Comparison of ENCODE assay signal across 13 cellular contexts in the genomic region with DNA sequence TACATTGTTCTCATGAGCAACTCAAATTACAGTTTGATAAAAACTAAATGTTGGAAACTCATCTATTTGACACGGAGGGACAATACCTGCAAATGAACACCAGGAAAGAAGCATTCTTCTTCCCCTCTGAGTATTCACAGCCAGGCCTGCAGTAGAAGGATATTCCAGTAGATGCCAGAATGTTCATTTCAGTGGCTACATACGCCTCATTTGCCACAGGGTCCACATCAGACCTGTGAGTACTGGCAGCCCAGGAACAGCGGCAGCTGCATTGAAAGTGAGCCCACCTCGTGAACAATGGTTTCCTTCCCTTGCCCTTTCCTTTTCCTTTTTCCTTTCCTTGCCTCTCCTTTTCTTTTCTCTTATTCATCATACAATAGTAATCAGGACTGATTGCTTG.
DNase-seq lines count a peak whose midpoint lies in the region; ATAC-seq, FAIRE-seq and TF ChIP-seq lines count a peak whose summit lies in the region.
"Had no signal": no experiment of that assay in that cellular context is flagged by ENCODE, and none has a peak within 500 bp of the region (broad histone marks: within the 10 kb centered on the region; RNA-seq: fewer than 3 reads in every experiment).

No MANE protein-coding gene starts in this region.

- H3K27me3 Mint-ChIP-seq in activated naive CD8-positive, alpha-beta T cell, result no peaks in the 10 kb centered on the region
- no peaks in the 10 kb centered on the region for H3K27me3 Mint-ChIP-seq in activated naive CD8-positive, alpha-beta T cell treated with anti-CD3 and anti-CD28 coated beads for 36 hours

- no peak for DNase-seq in activated naive CD8-positive, alpha-beta T cell treated with anti-CD3 and anti-CD28 coated beads for 36 hours
- DNase-seq in PC-9 (no peak), endothelial cell of umbilical vein (ENCODE audit: low read depth, low spot score) (no peak), RCC 7860 (ENCODE audit: low spot score) (no peak), NCI-H510A (lab: John Stamatoyannopoulos, UW) (no peak)
- DNase-seq: activated CD8-positive, alpha-beta memory T cell treated with anti-CD3 and anti-CD28 coated beads, Interleukin-2, amount 50 U/mL, for 48 hours; colonic mucosa; stimulated activated CD4-positive, alpha-beta T cell treated with anti-CD3 and anti-CD28 coated beads, Interleukin-12 subunit alpha, Interleukin-12 subunit beta, amount 100 ng/mL, for 4 hours; substantia nigra had no signal

- H3K4me3 ChIP-seq in PC-9, result no peak overlapping the region
- H3K4me3 ChIP-seq in endothelial cell of umbilical vein (replicated peaks in 1 of 3; ENCODE audit: insufficient read depth in 1 of 3, low read depth in 1 of 3, low read length in 3 of 3), result no peak overlapping the region
- peak overlapping the region; percentile 52 to 72 (median 59) for H3K4me3 ChIP-seq in subcutaneous abdominal adipose tissue (ENCODE audit: low read depth in 1 of 5, low read length in 5 of 5)
- H3K4me3 ChIP-seq: colonic mucosa had no signal

- ATAC-seq in GM18519 (IDR thresholded peaks at IDR 0.05; ENCODE audit: low FRiP score, unreplicated experiment), result no peak

- H3K9me3 ChIP-seq in PC-9 (ENCODE audit: insufficient read depth, low read depth) (no peaks in the 10 kb centered on the region), endothelial cell of umbilical vein (replicated peaks; ENCODE audit: control insufficient read depth, insufficient read depth, low read length) (no peaks in the 10 kb centered on the region), subcutaneous abdominal adipose tissue (ENCODE audit: control insufficient read depth in 5 of 5, low read length in 5 of 5) (no peaks in the 10 kb centered on the region)
- H3K9me3 ChIP-seq: colonic mucosa, neutrophil had no signal

- TF ChIP-seq POLR2A in endothelial cell of umbilical vein (IDR thresholded peaks at IDR 0.05; ENCODE audit: low read depth, low read length), result no peak

- no peaks in the 10 kb centered on the region for H3F3A ChIP-seq in PC-9 (ENCODE audit: insufficient read depth, low read depth)

- intact Hi-C loops in PC-9 (cut with micrococcal nuclease; ENCODE audit: unreplicated experiment), result no loop called here
- intact Hi-C loops in endothelial cell of umbilical vein (cut with micrococcal nuclease), result no loop called here

- BruUV-seq in PC-9 (replicated peaks; lab: Mats Ljungman, UMichigan), result no TSS peak
- BruUV-seq in endothelial cell of umbilical vein (replicated peaks; lab: Mats Ljungman, UMichigan), result no TSS peak

- H3K27ac ChIP-seq in PC-9 (no peak overlapping the region), endothelial cell of umbilical vein (ENCODE audit: insufficient read depth, low read depth, low read length) (no peak overlapping the region), subcutaneous abdominal adipose tissue (ENCODE audit: low read depth, low read length) (peak overlapping the region; percentile 56)
- H3K27ac ChIP-seq: colonic mucosa, neutrophil had no signal

- 0 out of 2 replicates have a peak overlapping the region, but pooled peaks have one; percentile 66 for H2AFZ ChIP-seq in PC-9
- H2AFZ ChIP-seq in endothelial cell of umbilical vein (ENCODE audit: low read depth, low read length), result peak overlapping the region; percentile 77

- CTCF ChIA-PET in PC-9 (lab: Charles Lee) (interaction anchor here (0.6 kb wide), 1 partner anchor 321 kb away, joined by 6 read pairs; no protein-coding TSS in a partner anchor), endothelial cell of umbilical vein (lab: Charles Lee) (interaction anchor here (1.7 kb wide), 1 partner anchor 22 kb away, joined by 4 read pairs; no protein-coding TSS in a partner anchor)

- H3K79me2 ChIP-seq in PC-9 (ENCODE audit: low read depth) (no peaks in the 10 kb centered on the region), endothelial cell of umbilical vein (ENCODE audit: control insufficient read depth, insufficient read depth, low read length) (no peaks in the 10 kb centered on the region)

- no peaks in the 10 kb centered on the region for H3K9me1 ChIP-seq in endothelial cell of umbilical vein (replicated peaks; ENCODE audit: control insufficient read depth, extremely low read depth, insufficient read depth, low read length)

- peak overlapping the region; percentile 60 for H3K4me3 Mint-ChIP-seq in activated naive CD8-positive, alpha-beta T cell
- no peak overlapping the region for H3K4me3 Mint-ChIP-seq in activated naive CD8-positive, alpha-beta T cell treated with anti-CD3 and anti-CD28 coated beads for 36 hours

- dilution Hi-C loops in endothelial cell of umbilical vein (cut with MboI; ENCODE audit: extremely low pct_ligation_motif_present, low sequenced_read_pairs), result no loop called here

- no peak overlapping the region for H3K4me2 ChIP-seq in PC-9
- H3K4me2 ChIP-seq in endothelial cell of umbilical vein (ENCODE audit: insufficient read depth, low read length), result no peak overlapping the region

- no peaks in the 10 kb centered on the region for H3K9me3 Mint-ChIP-seq in activated naive CD8-positive, alpha-beta T cell (ENCODE audit: low read depth)
- no peaks in the 10 kb centered on the region for H3K9me3 Mint-ChIP-seq in activated naive CD8-positive, alpha-beta T cell treated with anti-CD3 and anti-CD28 coated beads for 36 hours

- H3K36me3 ChIP-seq in PC-9 (ENCODE audit: low read depth) (no peaks in the 10 kb centered on the region), endothelial cell of umbilical vein (ENCODE audit: control insufficient read depth in 2 of 2, extremely low read depth in 1 of 2, insufficient read depth in 2 of 2, low read length in 2 of 2) (no peaks in the 10 kb centered on the region), subcutaneous abdominal adipose tissue (ENCODE audit: control insufficient read depth in 5 of 5, insufficient read depth in 5 of 5, low read length in 5 of 5) (no peaks in the 10 kb centered on the region)
- H3K36me3 ChIP-seq: colonic mucosa, neutrophil had no signal

- FAIRE-seq in endothelial cell of umbilical vein (lab: Jason Lieb, UNC) (peak; percentile 26), RCC 7860 (lab: Jason Lieb, UNC) (no peak)

- H3K27me3 ChIP-seq in PC-9 (ENCODE audit: insufficient read depth, low read depth) (no peaks in the 10 kb centered on the region), endothelial cell of umbilical vein (ENCODE audit: control insufficient read depth in 2 of 2, insufficient read depth in 2 of 2, low read length in 2 of 2) (no peaks in the 10 kb centered on the region), subcutaneous abdominal adipose tissue (ENCODE audit: control insufficient read depth in 5 of 5, insufficient read depth in 4 of 5, low read length in 5 of 5) (no peaks in the 10 kb centered on the region)
- H3K27me3 ChIP-seq: colonic mucosa, neutrophil had no signal

- H3K27ac Mint-ChIP-seq in activated naive CD8-positive, alpha-beta T cell, result no peak overlapping the region
- H3K27ac Mint-ChIP-seq in activated naive CD8-positive, alpha-beta T cell treated with anti-CD3 and anti-CD28 coated beads for 36 hours, result no peak overlapping the region

- POLR2A ChIA-PET in PC-9 (lab: Charles Lee; ENCODE audit: unreplicated experiment), result no interaction called here
- POLR2A ChIA-PET in endothelial cell of umbilical vein (lab: Charles Lee), result no interaction called here

- H3K9me2 ChIP-seq in PC-9 (ENCODE audit: insufficient read depth), result no peaks in the 10 kb centered on the region

- H3K4me1 ChIP-seq in PC-9 (replicated peaks; ENCODE audit: insufficient read depth), result no peaks in the 10 kb centered on the region
- H3K4me1 ChIP-seq in endothelial cell of umbilical vein (ENCODE audit: control insufficient read depth, extremely low read depth, insufficient read depth, low read length), result no peaks in the 10 kb centered on the region
- H3K4me1 ChIP-seq in subcutaneous abdominal adipose tissue (ENCODE audit: control insufficient read depth in 5 of 5, insufficient read depth in 5 of 5, low read length in 5 of 5), result peaks cover 0 to 17% (median 13%) of the 10 kb centered on the region in 5 donors
- H3K4me1 ChIP-seq: colonic mucosa had no signal

- peaks cover 10% of the 10 kb centered on the region for H3K4me1 Mint-ChIP-seq in activated naive CD8-positive, alpha-beta T cell (ENCODE audit: low read depth)
- H3K4me1 Mint-ChIP-seq in activated naive CD8-positive, alpha-beta T cell treated with anti-CD3 and anti-CD28 coated beads for 36 hours, result peaks cover 10% of the 10 kb centered on the region

- H3K9ac ChIP-seq in endothelial cell of umbilical vein (replicated peaks; ENCODE audit: extremely low read depth, insufficient read depth, low read length) (no peak overlapping the region), subcutaneous abdominal adipose tissue (ENCODE audit: low read length in 5 of 5) (peak overlapping the region in 2 of 5 donors; percentile 1 to 68)

- no peaks in the 10 kb centered on the region for H3K36me3 Mint-ChIP-seq in activated naive CD8-positive, alpha-beta T cell
- no peaks in the 10 kb centered on the region for H3K36me3 Mint-ChIP-seq in activated naive CD8-positive, alpha-beta T cell treated with anti-CD3 and anti-CD28 coated beads for 36 hours

- no peaks in the 10 kb centered on the region for H4K20me1 ChIP-seq in PC-9 (ENCODE audit: insufficient read depth)
- no peaks in the 10 kb centered on the region for H4K20me1 ChIP-seq in endothelial cell of umbilical vein (replicated peaks; ENCODE audit: control insufficient read depth, extremely low read depth, insufficient read depth, low read length)

- TF ChIP-seq CTCF in PC-9 (conservative IDR thresholded peaks at IDR 0.05) (no peak), endothelial cell of umbilical vein (IDR thresholded peaks at IDR 0.05; ENCODE audit: extremely low read depth in 1 of 2, insufficient read depth in 1 of 2, low read depth in 1 of 2, low read length in 2 of 2) (no peak)

TF ChIP-seq in endothelial cell of umbilical vein, 7 proteins besides CTCF, POLR2A, EP300 and RAD21:
- no peak for TF ChIP-seq MYC (IDR thresholded peaks at IDR 0.05; ENCODE audit: low read depth, low read length)
- no peak for TF ChIP-seq GATA2 (IDR thresholded peaks at IDR 0.05; ENCODE audit: insufficient read depth, insufficient read length, low read depth, low read length)
- TF ChIP-seq POLR2AphosphoS5 (IDR thresholded peaks at IDR 0.05; ENCODE audit: insufficient read depth, low read depth, low read length), result no peak
- TF ChIP-seq, protein P1, sequence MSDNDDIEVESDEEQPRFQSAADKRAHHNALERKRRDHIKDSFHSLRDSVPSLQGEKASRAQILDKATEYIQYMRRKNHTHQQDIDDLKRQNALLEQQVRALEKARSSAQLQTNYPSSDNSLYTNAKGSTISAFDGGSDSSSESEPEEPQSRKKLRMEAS (IDR thresholded peaks at IDR 0.05; ENCODE audit: insufficient read depth, insufficient read length), result no peak
- TF ChIP-seq FOS (IDR thresholded peaks at IDR 0.05; ENCODE audit: borderline replicate concordance, insufficient read depth, low read length), result no peak
- no peak for TF ChIP-seq EZH2 (IDR thresholded peaks at IDR 0.05; ENCODE audit: borderline replicate concordance, low read depth, low read length, severe bottlenecking)
- TF ChIP-seq JUN (IDR thresholded peaks at IDR 0.05; ENCODE audit: borderline replicate concordance, insufficient read depth, insufficient read length, low read depth), result no peak

Comparison
In these comparisons a context has a peak if more than half of its experiments do, and no peak if none do; other contexts are left out.
1. H3K4me3 ChIP-seq: peak in subcutaneous abdominal adipose tissue (5 of 5); none in PC-9 (single experiment) and endothelial cell of umbilical vein (0 of 3).